Comparison of ENCODE assay signal across 1 cellular context in genomic region chr16:30958164-30959083, GRCh38.
TF ChIP-seq lines count a peak whose summit lies in the region.

No MANE protein-coding gene starts in this region.

TF ChIP-seq in GM23338, 12 proteins besides CTCF, POLR2A, EP300 and RAD21 (continued from another document):
- TF ChIP-seq, protein P1, sequence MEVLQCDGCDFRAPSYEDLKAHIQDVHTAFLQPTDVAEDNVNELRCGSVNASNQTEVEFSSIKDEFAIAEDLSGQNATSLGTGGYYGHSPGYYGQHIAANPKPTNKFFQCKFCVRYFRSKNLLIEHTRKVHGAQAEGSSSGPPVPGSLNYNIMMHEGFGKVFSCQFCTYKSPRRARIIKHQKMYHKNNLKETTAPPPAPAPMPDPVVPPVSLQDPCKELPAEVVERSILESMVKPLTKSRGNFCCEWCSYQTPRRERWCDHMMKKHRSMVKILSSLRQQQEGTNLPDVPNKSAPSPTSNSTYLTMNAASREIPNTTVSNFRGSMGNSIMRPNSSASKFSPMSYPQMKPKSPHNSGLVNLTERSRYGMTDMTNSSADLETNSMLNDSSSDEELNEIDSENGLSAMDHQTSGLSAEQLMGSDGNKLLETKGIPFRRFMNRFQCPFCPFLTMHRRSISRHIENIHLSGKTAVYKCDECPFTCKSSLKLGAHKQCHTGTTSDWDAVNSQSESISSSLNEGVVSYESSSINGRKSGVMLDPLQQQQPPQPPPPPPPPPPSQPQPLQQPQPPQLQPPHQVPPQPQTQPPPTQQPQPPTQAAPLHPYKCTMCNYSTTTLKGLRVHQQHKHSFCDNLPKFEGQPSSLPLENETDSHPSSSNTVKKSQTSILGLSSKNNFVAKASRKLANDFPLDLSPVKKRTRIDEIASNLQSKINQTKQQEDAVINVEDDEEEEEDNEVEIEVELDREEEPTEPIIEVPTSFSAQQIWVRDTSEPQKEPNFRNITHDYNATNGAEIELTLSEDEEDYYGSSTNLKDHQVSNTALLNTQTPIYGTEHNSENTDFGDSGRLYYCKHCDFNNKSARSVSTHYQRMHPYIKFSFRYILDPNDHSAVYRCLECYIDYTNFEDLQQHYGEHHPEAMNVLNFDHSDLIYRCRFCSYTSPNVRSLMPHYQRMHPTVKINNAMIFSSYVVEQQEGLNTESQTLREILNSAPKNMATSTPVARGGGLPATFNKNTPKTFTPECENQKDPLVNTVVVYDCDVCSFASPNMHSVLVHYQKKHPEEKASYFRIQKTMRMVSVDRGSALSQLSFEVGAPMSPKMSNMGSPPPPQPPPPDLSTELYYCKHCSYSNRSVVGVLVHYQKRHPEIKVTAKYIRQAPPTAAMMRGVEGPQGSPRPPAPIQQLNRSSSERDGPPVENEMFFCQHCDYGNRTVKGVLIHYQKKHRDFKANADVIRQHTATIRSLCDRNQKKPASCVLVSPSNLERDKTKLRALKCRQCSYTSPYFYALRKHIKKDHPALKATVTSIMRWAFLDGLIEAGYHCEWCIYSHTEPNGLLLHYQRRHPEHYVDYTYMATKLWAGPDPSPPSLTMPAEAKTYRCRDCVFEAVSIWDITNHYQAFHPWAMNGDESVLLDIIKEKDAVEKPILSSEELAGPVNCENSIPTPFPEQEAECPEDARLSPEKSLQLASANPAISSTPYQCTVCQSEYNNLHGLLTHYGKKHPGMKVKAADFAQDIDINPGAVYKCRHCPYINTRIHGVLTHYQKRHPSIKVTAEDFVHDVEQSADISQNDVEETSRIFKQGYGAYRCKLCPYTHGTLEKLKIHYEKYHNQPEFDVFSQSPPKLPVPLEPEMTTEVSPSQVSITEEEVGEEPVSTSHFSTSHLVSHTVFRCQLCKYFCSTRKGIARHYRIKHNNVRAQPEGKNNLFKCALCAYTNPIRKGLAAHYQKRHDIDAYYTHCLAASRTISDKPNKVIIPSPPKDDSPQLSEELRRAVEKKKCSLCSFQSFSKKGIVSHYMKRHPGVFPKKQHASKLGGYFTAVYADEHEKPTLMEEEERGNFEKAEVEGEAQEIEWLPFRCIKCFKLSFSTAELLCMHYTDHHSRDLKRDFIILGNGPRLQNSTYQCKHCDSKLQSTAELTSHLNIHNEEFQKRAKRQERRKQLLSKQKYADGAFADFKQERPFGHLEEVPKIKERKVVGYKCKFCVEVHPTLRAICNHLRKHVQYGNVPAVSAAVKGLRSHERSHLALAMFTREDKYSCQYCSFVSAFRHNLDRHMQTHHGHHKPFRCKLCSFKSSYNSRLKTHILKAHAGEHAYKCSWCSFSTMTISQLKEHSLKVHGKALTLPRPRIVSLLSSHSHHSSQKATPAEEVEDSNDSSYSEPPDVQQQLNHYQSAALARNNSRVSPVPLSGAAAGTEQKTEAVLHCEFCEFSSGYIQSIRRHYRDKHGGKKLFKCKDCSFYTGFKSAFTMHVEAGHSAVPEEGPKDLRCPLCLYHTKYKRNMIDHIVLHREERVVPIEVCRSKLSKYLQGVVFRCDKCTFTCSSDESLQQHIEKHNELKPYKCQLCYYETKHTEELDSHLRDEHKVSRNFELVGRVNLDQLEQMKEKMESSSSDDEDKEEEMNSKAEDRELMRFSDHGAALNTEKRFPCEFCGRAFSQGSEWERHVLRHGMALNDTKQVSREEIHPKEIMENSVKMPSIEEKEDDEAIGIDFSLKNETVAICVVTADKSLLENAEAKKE (CRISPR knock-in tag; IDR thresholded peaks at IDR 0.05), result no peak
